Comparison of ENCODE assay signal across 11 cellular contexts in the genomic region with DNA sequence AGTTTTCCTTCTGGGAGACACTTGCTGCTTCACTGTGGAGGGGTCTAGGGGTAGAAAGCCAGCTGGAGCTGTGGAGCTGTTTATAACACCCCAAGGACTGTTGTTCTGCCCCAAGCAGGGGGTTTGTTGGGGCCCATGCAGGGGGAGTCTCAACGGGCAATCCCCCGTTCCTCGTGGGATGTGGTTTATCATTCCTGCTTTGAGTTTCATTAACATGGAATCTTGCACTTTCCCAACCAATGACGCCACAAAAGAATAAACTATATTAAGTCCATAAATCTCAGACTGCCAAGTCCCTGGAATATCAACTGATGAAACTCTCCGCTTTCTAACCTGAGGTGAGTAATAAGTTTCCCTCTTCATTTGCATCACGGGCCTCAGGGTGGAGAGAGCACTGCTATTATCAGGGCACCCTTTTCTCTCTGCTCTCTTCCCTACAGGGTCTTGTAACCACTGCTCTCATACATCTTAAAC.
DNase-seq lines count a peak whose midpoint lies in the region; ATAC-seq, FAIRE-seq and TF ChIP-seq lines count a peak whose summit lies in the region.
"Had no signal": no experiment of that assay in that cellular context is flagged by ENCODE, and none has a peak within 500 bp of the region (broad histone marks: within the 10 kb centered on the region; RNA-seq: fewer than 3 reads in every experiment).

No MANE protein-coding gene starts in this region.

- no peak overlapping the region for H2BK120ac ChIP-seq in H1 (replicated peaks; ENCODE audit: low read depth, low read length)

- H3K27me3 ChIP-seq in Caco-2 (replicated peaks; ENCODE audit: control insufficient read depth, insufficient read depth, low read length) (no peaks in the 10 kb centered on the region), H1 (replicated peaks in 1 of 4; ENCODE audit: control insufficient read depth in 3 of 4, extremely low read depth in 1 of 4, insufficient read depth in 3 of 4, low read length in 3 of 4) (no peaks in the 10 kb centered on the region; a peak in 1 of 7 replicates)
- H3K27me3 ChIP-seq in naive thymus-derived CD4-positive, alpha-beta T cell (ENCODE audit: control insufficient read depth in 2 of 2, insufficient read depth in 2 of 2, low read length in 2 of 2) = peaks cover 0 to 11% of the 10 kb centered on the region in 2 donors
- H3K27me3 ChIP-seq: right lobe of liver had no signal

- POLR2A ChIA-PET in Caco-2 (lab: Charles Lee) = no interaction called here
- POLR2A ChIA-PET in H1 (lab: Charles Lee; ENCODE audit: partially characterized antibody) = no interaction called here
- POLR2A ChIA-PET in naive thymus-derived CD4-positive, alpha-beta T cell (lab: Charles Lee) = no interaction called here

- peak in 1 of 2 experiments; percentile 4 for DNase-seq in Caco-2
- DNase-seq in H1 (ENCODE audit: low read depth in 1 of 2, low spot score in 2 of 2) = peak in 1 of 2 experiments; percentile 48
- no peak for DNase-seq in omental fat pad (ENCODE audit: low spot score)
- DNase-seq in activated CD4-positive, CD25-positive, alpha-beta regulatory T cell treated with anti-CD3 and anti-CD28 coated beads, Interleukin-2, amount 50 U/mL, for 72 hours = no peak
- no peak for DNase-seq in naive thymus-derived CD4-positive, alpha-beta T cell
- DNase-seq: CD8-positive, alpha-beta memory T cell; NCI-H1105 treated with DMSO at 0.1 percent for 48 hours; right lobe of liver had no signal

- H4K91ac ChIP-seq in H1 (replicated peaks; ENCODE audit: insufficient read length, low read length) = no peak overlapping the region

- H3K56ac ChIP-seq in H1 (replicated peaks; ENCODE audit: insufficient read length, low read depth, low read length) = no peak overlapping the region

- 67% methylated on average over 6 of the region's 6 CpGs; no CpG with 5 or more reads in 1 of the 2 experiments for WGBS in H1 (ENCODE audit: extremely low coverage in 1 of 2, insufficient coverage in 1 of 2, insufficient read length in 1 of 2, insufficient replicate concordance in 2 of 2, low coverage in 1 of 2, low lambda C conversion rate in 2 of 2, missing lambda C conversion rate in 1 of 2), 2 experiments

- no peak overlapping the region for H3K27ac ChIP-seq in H1 (ENCODE audit: low read depth, low read length)
- no peak overlapping the region for H3K27ac ChIP-seq in naive thymus-derived CD4-positive, alpha-beta T cell (ENCODE audit: low read depth, low read length)
- H3K27ac ChIP-seq: right lobe of liver had no signal

- no peak for TF ChIP-seq EP300 in H1 (IDR thresholded peaks at IDR 0.05; ENCODE audit: borderline replicate concordance in 1 of 2, low read depth in 2 of 2, low read length in 2 of 2)

- no peak for TF ChIP-seq POLR2A in H1 (IDR thresholded peaks at IDR 0.05; ENCODE audit: control extremely low read depth in 1 of 2, low read depth in 2 of 2, low read length in 2 of 2)

- H3K9me3 ChIP-seq in Caco-2 (no peaks in the 10 kb centered on the region), H1 (ENCODE audit: insufficient read depth in 2 of 2, low read depth in 1 of 2, low read length in 1 of 2) (peaks cover 2 to 5% of the 10 kb centered on the region in 2 experiments; a peak in 2 of 4 replicates)
- H3K9me3 ChIP-seq in naive thymus-derived CD4-positive, alpha-beta T cell (ENCODE audit: control insufficient read depth in 2 of 3, low read length in 3 of 3) = peaks cover 0 to 4% (median 3%) of the 10 kb centered on the region in 3 experiments
- H3K9me3 ChIP-seq: right lobe of liver had no signal

- FAIRE-seq in H1 (lab: Jason Lieb, UNC) = no peak

- no peak overlapping the region for H3K23ac ChIP-seq in H1 (ENCODE audit: insufficient read length)

- H3K23me2 ChIP-seq in H1 (ENCODE audit: low read depth, low read length) = no peaks in the 10 kb centered on the region

- H4K5ac ChIP-seq in H1 (ENCODE audit: insufficient read length, low read depth, low read length) = no peak overlapping the region

- BruUV-seq in Caco-2 (replicated peaks; lab: Mats Ljungman, UMichigan) = TSS peak; percentile 52

- no peak overlapping the region for H2BK20ac ChIP-seq in H1 (ENCODE audit: low read length)

- peak overlapping the region; percentile 95 for H3K27ac Mint-ChIP-seq in Caco-2 (ENCODE audit: unreplicated experiment)
- H3K27ac Mint-ChIP-seq in naive thymus-derived CD4-positive, alpha-beta T cell = peak overlapping the region in 1 of 9 donors; percentile 10

- peak overlapping the region; percentile 6; the same call in 1 of the 2 replicates for H2BK15ac ChIP-seq in H1 (ENCODE audit: low read length)

- H3K79me1 ChIP-seq in H1 (ENCODE audit: low read depth, low read length) = no peaks in the 10 kb centered on the region

- no peak overlapping the region for H3K4ac ChIP-seq in H1 (replicated peaks; ENCODE audit: insufficient read length, low read depth, low read length)

- H3K4me2 ChIP-seq in H1 (ENCODE audit: insufficient read depth in 1 of 2, low read depth in 2 of 2, low read length in 2 of 2) = peak overlapping the region; percentile 22 to 50; a peak in 2 of 4 replicates

- intact Hi-C loops in Caco-2 (cut with micrococcal nuclease; ENCODE audit: unreplicated experiment) = loop anchor here (1.0 kb wide), 1 partner anchor 94 kb away; no protein-coding TSS in a partner anchor
- intact Hi-C loops in naive thymus-derived CD4-positive, alpha-beta T cell (cut with micrococcal nuclease) = loop anchor here in 1 of 2 donors (10.0 kb wide), 1 partner anchor 169 kb away; no protein-coding TSS in a partner anchor

- H3K36me3 ChIP-seq in Caco-2 (ENCODE audit: control insufficient read depth, insufficient read depth, low read length) (no peaks in the 10 kb centered on the region), H1 (ENCODE audit: control insufficient read depth in 2 of 4, insufficient read depth in 4 of 4, low read length in 3 of 4) (0 out of 8 replicates have a peak, but pooled peaks cover 0 to 3% (median 0%) of the 10 kb centered on the region in 4 experiments)
- H3K36me3 ChIP-seq in naive thymus-derived CD4-positive, alpha-beta T cell (ENCODE audit: control insufficient read depth in 2 of 3, insufficient read depth in 3 of 3, low read length in 3 of 3) = no peaks in the 10 kb centered on the region
- H3K36me3 ChIP-seq: right lobe of liver had no signal

- no peak overlapping the region for H2AK5ac ChIP-seq in H1 (ENCODE audit: low read depth, low read length)

- TF ChIP-seq CTCF in Caco-2 (IDR thresholded peaks at IDR 0.05; ENCODE audit: insufficient read depth in 1 of 2, low read depth in 1 of 2, low read length in 1 of 2, severe bottlenecking in 1 of 2, unreplicated experiment in 1 of 2) (no peak), H1 (IDR thresholded peaks at IDR 0.05; ENCODE audit: control extremely low read depth in 1 of 3, insufficient read depth in 1 of 3, low read depth in 1 of 3, low read length in 3 of 3) (no peak), omental fat pad (IDR thresholded peaks at IDR 0.05) (no peak)

- ATAC-seq in HG02884 (IDR thresholded peaks at IDR 0.05; ENCODE audit: unreplicated experiment) = peak; percentile 45
- ATAC-seq in omental fat pad (ENCODE audit: low FRiP score) = peak; percentile 73
- no peak for ATAC-seq in HG02970 (IDR thresholded peaks at IDR 0.05; ENCODE audit: low FRiP score, unreplicated experiment)
- ATAC-seq in HG03108 (IDR thresholded peaks at IDR 0.05; ENCODE audit: unreplicated experiment) = no peak
- ATAC-seq in naive thymus-derived CD4-positive, alpha-beta T cell = no peak

- H3K4me3 ChIP-seq in Caco-2 (ENCODE audit: low read depth, low read length) (peak overlapping the region; percentile 8; the same call in 1 of the 2 replicates), H1 (ENCODE audit: extremely low read depth in 1 of 4, insufficient read depth in 2 of 4, low read depth in 3 of 4, low read length in 4 of 4) (peak overlapping the region in 1 of 4 experiments; percentile 3; a peak in 2 of 8 replicates)
- H3K4me3 ChIP-seq in naive thymus-derived CD4-positive, alpha-beta T cell (ENCODE audit: low read length) = no peak overlapping the region
- H3K4me3 ChIP-seq: right lobe of liver had no signal

- no peaks in the 10 kb centered on the region for H3K79me2 ChIP-seq in H1 (ENCODE audit: control insufficient read depth in 1 of 2, insufficient read depth in 2 of 2, low read length in 2 of 2)

- CTCF ChIA-PET in Caco-2 (lab: Charles Lee) (no interaction called here), H1 (lab: Charles Lee; ENCODE audit: partially characterized antibody) (interaction anchor here (0.8 to 1.4 kb wide), 3 partner anchors 18 to 167 kb away, joined by 3 to 5 read pairs (median 4); no protein-coding TSS in a partner anchor)
- CTCF ChIA-PET in naive thymus-derived CD4-positive, alpha-beta T cell (lab: Charles Lee) = no interaction called here

- H2BK12ac ChIP-seq in H1 (ENCODE audit: low read depth, low read length) = peak overlapping the region; percentile 86

- H4K20me1 ChIP-seq in H1 (replicated peaks in 1 of 2; ENCODE audit: control insufficient read depth in 1 of 2, insufficient read depth in 2 of 2, low read length in 2 of 2) = no peaks in the 10 kb centered on the region

- no peaks in the 10 kb centered on the region for H3K36me3 Mint-ChIP-seq in Caco-2 (ENCODE audit: insufficient read depth, unreplicated experiment)
- peaks cover 0 to 6% (median 3%) of the 10 kb centered on the region in 5 donors for H3K36me3 Mint-ChIP-seq in naive thymus-derived CD4-positive, alpha-beta T cell

- H3K14ac ChIP-seq in H1 (ENCODE audit: insufficient read length) = no peak overlapping the region

- no peak for TF ChIP-seq RAD21 in H1 (IDR thresholded peaks at IDR 0.05 in 1 of 2, conservative IDR thresholded peaks at IDR 0.05 in 1 of 2; ENCODE audit: low read depth in 2 of 2, low read length in 2 of 2)

- peak overlapping the region; percentile 74 for H3K4me3 Mint-ChIP-seq in Caco-2 (ENCODE audit: unreplicated experiment)
- H3K4me3 Mint-ChIP-seq in naive thymus-derived CD4-positive, alpha-beta T cell = peak overlapping the region in 1 of 10 donors; percentile 44

- H3K18ac ChIP-seq in H1 (ENCODE audit: extremely low read depth, low read length) = no peak overlapping the region

- no peak overlapping the region for H3K9ac ChIP-seq in H1 (replicated peaks in 1 of 4; ENCODE audit: extremely low read depth in 1 of 4, low read depth in 3 of 4, low read length in 3 of 4)

- H3K9me3 Mint-ChIP-seq in Caco-2 (ENCODE audit: unreplicated experiment) = peaks cover 10% of the 10 kb centered on the region
- peaks cover 0 to 32% (median 12%) of the 10 kb centered on the region in 11 donors for H3K9me3 Mint-ChIP-seq in naive thymus-derived CD4-positive, alpha-beta T cell

- no peak overlapping the region for H4K8ac ChIP-seq in H1 (ENCODE audit: extremely low read depth, insufficient read depth, low read length)

- H2AFZ ChIP-seq in H1 (ENCODE audit: low read length) = peak overlapping the region; percentile 57; the same call in 1 of the 2 replicates

- H3K4me1 Mint-ChIP-seq in Caco-2 (ENCODE audit: low read depth, unreplicated experiment) = peaks cover 15% of the 10 kb centered on the region
- H3K4me1 Mint-ChIP-seq in naive thymus-derived CD4-positive, alpha-beta T cell = peaks cover 26 to 45% (median 32%) of the 10 kb centered on the region in 7 donors

- peaks cover 35% of the 10 kb centered on the region for H3K4me1 ChIP-seq in Caco-2
- H3K4me1 ChIP-seq in H1 (replicated peaks in 1 of 4; ENCODE audit: control insufficient read depth in 3 of 4, insufficient read depth in 4 of 4, low read length in 3 of 4) = peaks cover 4 to 11% (median 9%) of the 10 kb centered on the region in 4 experiments
- peaks cover 26% of the 10 kb centered on the region in 2 donors for H3K4me1 ChIP-seq in naive thymus-derived CD4-positive, alpha-beta T cell (ENCODE audit: control insufficient read depth in 2 of 2, insufficient read depth in 2 of 2, low read length in 2 of 2)
- H3K4me1 ChIP-seq: right lobe of liver had no signal

- H3K27me3 Mint-ChIP-seq in Caco-2 (ENCODE audit: insufficient read depth, unreplicated experiment) = no peaks in the 10 kb centered on the region
- peaks cover 48 to 82% (median 50%) of the 10 kb centered on the region in 5 donors for H3K27me3 Mint-ChIP-seq in naive thymus-derived CD4-positive, alpha-beta T cell

- peak overlapping the region; percentile 52; the same call in 1 of the 2 replicates for H2BK5ac ChIP-seq in H1 (ENCODE audit: low read depth, low read length)

Comparison
In these comparisons a context has a peak if more than half of its experiments do, and no peak if none do; other contexts are left out.
1. ATAC-seq: peak in HG02884 (single experiment) and omental fat pad (single experiment); none in HG02970 (single experiment), HG03108 (single experiment) and naive thymus-derived CD4-positive, alpha-beta T cell (single experiment).